In the genomic region with DNA sequence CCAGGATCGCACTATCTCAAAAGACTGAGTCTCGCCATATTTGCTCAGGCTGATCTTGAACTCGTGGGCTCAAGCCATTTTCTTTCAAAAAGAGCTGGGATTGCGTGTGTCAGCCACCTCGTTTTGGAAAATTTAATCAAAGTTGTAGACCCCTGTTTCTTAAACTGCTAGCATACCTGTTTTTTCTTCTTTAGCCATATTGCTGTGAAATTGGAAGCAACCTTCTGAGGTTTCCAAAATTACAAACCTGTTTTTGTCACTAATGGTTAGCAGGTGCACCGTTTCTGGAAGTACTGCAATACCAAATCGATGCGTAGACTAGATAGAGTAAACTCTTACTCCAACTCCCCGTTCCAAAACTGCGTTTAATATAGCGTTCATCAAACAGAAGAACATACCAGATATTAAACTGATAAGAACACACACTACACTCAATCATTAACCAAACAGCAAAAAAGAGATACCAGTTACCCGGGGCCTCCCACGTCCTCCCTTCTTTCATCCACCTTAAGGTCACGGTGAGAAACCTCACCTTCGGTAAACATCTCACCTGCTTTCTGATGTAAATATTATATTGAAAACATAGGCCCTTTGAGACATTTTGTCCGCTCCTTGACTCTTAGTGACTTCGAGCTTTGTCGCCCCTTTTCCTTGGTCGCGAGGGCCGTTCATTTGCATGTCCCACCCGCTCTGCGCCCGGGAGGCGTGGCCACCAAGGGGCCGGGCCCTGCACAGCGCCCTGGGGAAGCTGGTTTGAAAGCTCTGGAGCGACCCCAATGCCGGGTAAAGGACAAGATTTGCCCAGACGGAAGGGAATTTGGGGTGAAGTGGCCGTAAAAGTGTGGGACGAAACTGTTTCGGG, we compare ENCODE assay signal across 8 cellular contexts. TPM values are rescaled to one million over a fixed set of nuclear protein-coding genes. Genes with fewer than 3 reads are reported as not detected.
DNase-seq lines count a peak whose midpoint lies in the region; ATAC-seq and TF ChIP-seq lines count a peak whose summit lies in the region.

A gene (minus strand): TSS at position 462 of the 862 bp plus-strand sequence.

- H3K27me3 ChIP-seq in AG04450 (ENCODE audit: control insufficient read depth, insufficient read depth, low read length) = no peaks in the 10 kb centered on the region
- peaks cover 4% of the 10 kb centered on the region for H3K27me3 ChIP-seq in ectodermal cell (ENCODE audit: control insufficient read depth, insufficient read depth, low read length, poor library complexity, severe bottlenecking)
- H3K27me3 ChIP-seq in lower lobe of right lung (ENCODE audit: low read depth) = no peaks in the 10 kb centered on the region

- H3K4me1 ChIP-seq in ectodermal cell (ENCODE audit: control insufficient read depth, insufficient read depth, low read length) = peaks cover 4% of the 10 kb centered on the region
- H3K4me1 ChIP-seq in lower lobe of right lung = no peaks in the 10 kb centered on the region

- DNase-seq in AG04450 (ENCODE audit: low read depth, low spot score) = peak; percentile 84
- DNase-seq in NCI-H524 (lab: John Stamatoyannopoulos, UW) = peak; percentile 50 to 66
- peak; percentile 78 to 81 for DNase-seq in activated CD4-positive, alpha-beta T cell treated with anti-CD3 and anti-CD28 coated beads, Interleukin-2, amount 50 U/mL, for 48 hours
- DNase-seq in lower lobe of right lung = peak; percentile 76
- DNase-seq in stimulated activated CD4-positive, alpha-beta T cell treated with anti-CD3 and anti-CD28 coated beads, TNF-alpha, amount 100 ng/mL, for 1 hour (ENCODE audit: low read depth in 3 of 3, low spot score in 1 of 3) = peak; percentile 36 to 69 (median 59)

- TF ChIP-seq POLR2A in GM18951 (IDR thresholded peaks at IDR 0.05; ENCODE audit: extremely low read depth, insufficient read depth, insufficient read length) = peak; percentile 97

- H3K9me3 ChIP-seq in AG04450 (ENCODE audit: control insufficient read depth, insufficient read depth, low read length) (peaks cover 5% of the 10 kb centered on the region), ectodermal cell (ENCODE audit: control insufficient read depth, low read length) (no peaks in the 10 kb centered on the region), lower lobe of right lung (no peaks in the 10 kb centered on the region)

- H3K27ac ChIP-seq in AG04450 (ENCODE audit: low read depth, low read length) = peak within 1 kb of the TSS; percentile 47
- peak within 1 kb of the TSS; percentile 99 for H3K27ac ChIP-seq in ectodermal cell (ENCODE audit: insufficient read depth, low read depth, low read length, poor library complexity, severe bottlenecking)
- H3K27ac ChIP-seq in lower lobe of right lung = peak within 1 kb of the TSS; percentile 84

- H3K4me3 ChIP-seq in AG04450 (ENCODE audit: low read depth, low read length) = peak within 1 kb of the TSS; percentile 74
- peak within 1 kb of the TSS; percentile 82 for H3K4me3 ChIP-seq in ectodermal cell (ENCODE audit: insufficient read depth, low read depth, low read length)
- H3K4me3 ChIP-seq in lower lobe of right lung = peak within 1 kb of the TSS; percentile 67

- no peak for TF ChIP-seq CTCF in AG04450 (IDR thresholded peaks at IDR 0.05; ENCODE audit: low read depth, low read length)
- TF ChIP-seq CTCF in lower lobe of right lung (IDR thresholded peaks at IDR 0.05) = no peak

- 5 to 6% methylated on average over 31 to 33 of the region's 33 CpGs for WGBS in ectodermal cell, 2 experiments

- ATAC-seq in HG03280 (IDR thresholded peaks at IDR 0.05; ENCODE audit: unreplicated experiment) (peak; percentile 77), lower lobe of right lung (peak; percentile 94 to 98)

- intact Hi-C loops in lower lobe of right lung (cut with DNase I) = no loop called here

- no peaks in the 10 kb centered on the region for H3K36me3 ChIP-seq in ectodermal cell (ENCODE audit: control insufficient read depth, insufficient read depth, low read length)
- H3K36me3 ChIP-seq in lower lobe of right lung = no peaks in the 10 kb centered on the region

- POLR2A ChIA-PET in AG04450 (lab: Yijun Ruan, JAX) = interaction anchor here (0.6 to 1.2 kb wide), 3 partner anchors 22 to 39 kb away, joined by 4 to 6 read pairs (median 6); a partner anchor contains a TSS

- CTCF ChIA-PET in AG04450 (lab: Charles Lee) = interaction anchor here (0.6 to 0.8 kb wide), 2 partner anchors 32 to 44 kb away, joined by 3 read pairs; no protein-coding TSS in a partner anchor

- in situ Hi-C loops in GM18951 (cut with MboI; ENCODE audit: low sequenced_read_pairs, unreplicated experiment) = loop anchor here (25.0 kb wide), 1 partner anchor 529 kb away; no protein-coding TSS in a partner anchor

RNA-seq across cellular contexts. Expression of the gene that starts here (rescaled TPM):
- not detected in 2 replicates for polyA plus RNA-seq in AG04450 (2011; rRNA removed)
- 207 and 388 TPM in 2 replicates for polyA minus RNA-seq in AG04450 (2011; rRNA and poly(A)+ RNA removed)
- polyA plus RNA-seq in ectodermal cell (2013, experiment 1 of 4) = 10.8 TPM
- 4.0 TPM for polyA plus RNA-seq in ectodermal cell (2013, experiment 2 of 4)
- polyA plus RNA-seq in ectodermal cell (2013, experiment 3 of 4) = 17.8 TPM
- 20.3 TPM for polyA plus RNA-seq in ectodermal cell (2013, experiment 4 of 4)
- total RNA-seq in lower lobe of right lung = not detected

Comparison
In these comparisons a context has a peak if more than half of its experiments do, and no peak if none do; other contexts are left out.
1. Peak in every context shown above with its lines: DNase-seq, ATAC-seq, H3K4me3 ChIP-seq and H3K27ac ChIP-seq.
2. Peak in DNase-seq, ATAC-seq, H3K4me3 ChIP-seq and H3K27ac ChIP-seq in lower lobe of right lung; RNA of the gene not detected or under 1 TPM.
3. H3K27ac ChIP-seq: peak in every context shown above with its lines; median percentile 99 in ectodermal cell; 84 in lower lobe of right lung; 47 in AG04450.